22 cellular contexts compared by ENCODE assay signal in genomic region chr4:159900562-159900961, GRCh38.
DNase-seq lines count a peak whose midpoint lies in the region; ATAC-seq and TF ChIP-seq lines count a peak whose summit lies in the region.
"Had no signal": no experiment of that assay in that cellular context is flagged by ENCODE, and none has a peak within 500 bp of the region (broad histone marks: within the 10 kb centered on the region; RNA-seq: fewer than 3 reads in every experiment).

No MANE protein-coding gene starts in this region.

- no peak overlapping the region for H3K4me3 Mint-ChIP-seq in H9
- H3K4me3 Mint-ChIP-seq in chondrocyte (ENCODE audit: unreplicated experiment) = no peak overlapping the region
- H3K4me3 Mint-ChIP-seq in nephron = no peak overlapping the region
- H3K4me3 Mint-ChIP-seq: B cell had no signal

- H3K27ac Mint-ChIP-seq in H9 (no peak overlapping the region), chondrocyte (ENCODE audit: unreplicated experiment) (no peak overlapping the region), nephron (no peak overlapping the region)
- H3K27ac Mint-ChIP-seq: B cell had no signal

- no peaks in the 10 kb centered on the region for H3K9me3 Mint-ChIP-seq in H9
- no peaks in the 10 kb centered on the region for H3K9me3 Mint-ChIP-seq in chondrocyte (ENCODE audit: low read depth)
- no peaks in the 10 kb centered on the region for H3K9me3 Mint-ChIP-seq in nephron

- H3K23me2 ChIP-seq in H9 (ENCODE audit: insufficient read length, low read depth, low read length, poor library complexity, severe bottlenecking) = no peaks in the 10 kb centered on the region

- peak; percentile 27; the same call in 1 of the 3 replicates for TF ChIP-seq CTCF in H9 (conservative IDR thresholded peaks at IDR 0.05)
- TF ChIP-seq CTCF in LNCaP clone FGC (IDR thresholded peaks at IDR 0.05; ENCODE audit: control insufficient read depth, extremely low read depth, insufficient read depth) = peak; percentile 54
- TF ChIP-seq CTCF in chondrocyte (IDR thresholded peaks at IDR 0.05) = peak; percentile 56
- TF ChIP-seq CTCF in nephron (IDR thresholded peaks at IDR 0.05; ENCODE audit: unreplicated experiment in 3 of 3) = peak in 2 of 3 experiments; percentile 32 to 34

- H3T11ph ChIP-seq in H9 (ENCODE audit: low read length) = no peak overlapping the region

- no peak overlapping the region for H2BK15ac ChIP-seq in H9 (ENCODE audit: low read depth, low read length)

- H3K18ac ChIP-seq in H9 (ENCODE audit: insufficient read length, low read depth, low read length) = no peak overlapping the region

- no peaks in the 10 kb centered on the region for H3K79me2 ChIP-seq in H9 (ENCODE audit: insufficient read depth, low read length)

- no peak overlapping the region for H3K9ac ChIP-seq in H9 (ENCODE audit: extremely low read depth, insufficient read length, low read length)

- H2BK120ac ChIP-seq in H9 (ENCODE audit: low read depth, low read length, poor library complexity, severe bottlenecking) = no peak overlapping the region

- no peaks in the 10 kb centered on the region for H3K27me3 ChIP-seq in H9 (ENCODE audit: insufficient read depth, low read length)

- ATAC-seq in HG03442 (IDR thresholded peaks at IDR 0.05; ENCODE audit: unreplicated experiment) = no peak
- ATAC-seq: HepG2 had no signal

- no peak overlapping the region for H3K27ac ChIP-seq in H9 (ENCODE audit: insufficient read length, low read depth, low read length)

- no peak overlapping the region for H2BK20ac ChIP-seq in H9 (ENCODE audit: low read depth, low read length, poor library complexity, severe bottlenecking)

- H4K91ac ChIP-seq in H9 (ENCODE audit: insufficient read length, low read depth, low read length) = no peak overlapping the region

- H3K36me3 Mint-ChIP-seq in H9 (ENCODE audit: insufficient read depth in 1 of 3, low read depth in 3 of 3) = no peaks in the 10 kb centered on the region
- H3K36me3 Mint-ChIP-seq in chondrocyte (ENCODE audit: low read depth) = no peaks in the 10 kb centered on the region
- H3K36me3 Mint-ChIP-seq in nephron (ENCODE audit: low read depth) = no peaks in the 10 kb centered on the region

- no CpG with 5 or more reads among the region's 1 CpG for WGBS in H9 (ENCODE audit: extremely low coverage, insufficient read length, low lambda C conversion rate)

- no peak overlapping the region for H3K4me3 ChIP-seq in LNCaP clone FGC (ENCODE audit: low read depth, low read length)

- H3K27me3 Mint-ChIP-seq in H9 (ENCODE audit: low read depth) (no peaks in the 10 kb centered on the region), chondrocyte (ENCODE audit: low read depth) (peaks cover 20% of the 10 kb centered on the region), nephron (ENCODE audit: low read depth) (no peaks in the 10 kb centered on the region)
- H3K27me3 Mint-ChIP-seq: B cell had no signal

- H2BK5ac ChIP-seq in H9 (ENCODE audit: insufficient read length, low read length) = no peak overlapping the region

- H3K23ac ChIP-seq in H9 (ENCODE audit: insufficient read length, low read depth, low read length) = no peak overlapping the region

- H3K9me3 ChIP-seq in H9 (ENCODE audit: control insufficient read depth, low read depth, low read length) = no peaks in the 10 kb centered on the region

- no peak overlapping the region for H3K14ac ChIP-seq in H9 (ENCODE audit: insufficient read depth, low read length)

- no peak for DNase-seq in H9
- DNase-seq in LNCaP clone FGC (ENCODE audit: low read depth) = no peak
- no peak for DNase-seq in chondrocyte (ENCODE audit: low spot score)
- no peak for DNase-seq in central memory CD4-positive, alpha-beta T cell
- no peak for DNase-seq in NCI-H69 (lab: John Stamatoyannopoulos, UW)
- DNase-seq in NCI-H146 (lab: John Stamatoyannopoulos, UW) = no peak
- DNase-seq: Calu3, DMS79 treated with DMSO at 0.1 percent for 48 hours, GF-D8, GOT3, HCEC 1CT, NCI-H1048, NCI-H1417, NCI-H187 treated with DMSO at 0.1 percent for 48 hours, NCI-H2107, NCI-H446 treated with DMSO at 0.1 percent for 48 hours, NCI-H526, OCI-M1 had no signal

- no peaks in the 10 kb centered on the region for H3K4me1 ChIP-seq in H9 (ENCODE audit: insufficient read depth, low read length)

- H3K4me1 Mint-ChIP-seq in H9 (peaks cover 0 to 3% of the 10 kb centered on the region in 2 experiments; a peak in 2 of 4 replicates), chondrocyte (ENCODE audit: low read depth) (no peaks in the 10 kb centered on the region), nephron (peaks cover 8% of the 10 kb centered on the region)
- H3K4me1 Mint-ChIP-seq: B cell had no signal

- H3K4ac ChIP-seq in H9 (ENCODE audit: low read depth, low read length) = no peak overlapping the region

- no peak overlapping the region for H4K5ac ChIP-seq in H9 (ENCODE audit: insufficient read length, low read depth, low read length)

- no peak overlapping the region for H2AFZ ChIP-seq in H9 (ENCODE audit: low read length)

- no peak overlapping the region for H3K56ac ChIP-seq in H9 (ENCODE audit: insufficient read length, low read depth, low read length)

- no peaks in the 10 kb centered on the region for H3K79me1 ChIP-seq in H9 (ENCODE audit: insufficient read depth, low read depth, low read length, poor library complexity, severe bottlenecking)

- H4K20me1 ChIP-seq in H9 (ENCODE audit: control insufficient read depth, insufficient read depth, insufficient read length) = no peaks in the 10 kb centered on the region

- no peak overlapping the region for H2AK5ac ChIP-seq in H9 (ENCODE audit: insufficient read length, low read length)

- no peak overlapping the region for H3K4me2 ChIP-seq in H9 (ENCODE audit: insufficient read depth, insufficient read length, low read length)

- H2BK12ac ChIP-seq in H9 (ENCODE audit: insufficient read length, low read depth, low read length) = no peak overlapping the region

- no peak overlapping the region for H4K8ac ChIP-seq in H9 (replicated peaks; ENCODE audit: insufficient read length, low read depth, low read length)
